11 cellular contexts compared by ENCODE assay signal in the genomic region with DNA sequence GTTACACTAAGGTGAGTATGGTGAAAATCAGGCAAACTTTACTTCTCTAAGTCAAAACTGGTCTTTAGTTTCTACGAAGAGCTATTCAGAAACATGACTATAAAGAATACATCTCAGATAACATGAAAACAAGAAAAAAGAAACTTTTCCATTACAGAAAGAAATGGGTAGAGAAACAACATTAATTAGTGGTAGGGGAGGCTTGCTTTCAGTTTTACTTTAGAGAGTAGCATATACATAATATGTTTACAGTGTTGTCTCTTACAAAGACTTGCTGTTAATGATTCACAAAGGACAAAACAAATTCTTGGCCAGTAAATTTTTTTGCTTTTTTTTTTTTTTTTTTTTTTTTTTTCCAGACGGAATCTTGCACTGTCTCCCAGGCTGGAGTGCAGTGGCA. TPM values are rescaled to one million over a fixed set of nuclear protein-coding genes. Genes with fewer than 3 reads are reported as not detected.
A peak's percentile ranks its signal among the peaks of the same experiment; 100 is the strongest.
DNase-seq lines count a peak whose midpoint lies in the region; ATAC-seq and TF ChIP-seq lines count a peak whose summit lies in the region.
"Had no signal": no experiment of that assay in that cellular context is flagged by ENCODE, and none has a peak within 500 bp of the region (broad histone marks: within the 10 kb centered on the region; RNA-seq: fewer than 3 reads in every experiment).

No MANE protein-coding gene starts in this region.

- H3K27me3 ChIP-seq in esophagus squamous epithelium: no peaks in the 10 kb centered on the region
- H3K27me3 ChIP-seq: vagina had no signal

- H3K9me3 ChIP-seq in SK-N-MC (ENCODE audit: low read depth, low read length): no peaks in the 10 kb centered on the region
- H3K9me3 ChIP-seq in esophagus squamous epithelium: no peaks in the 10 kb centered on the region
- H3K9me3 ChIP-seq: vagina had no signal

- no peaks in the 10 kb centered on the region for H3K27me3 Mint-ChIP-seq in activated naive CD4-positive, alpha-beta T cell treated with anti-CD3 and anti-CD28 coated beads, Interleukin-2, amount 10 ng/mL, durations not matched to agents 7 days and 5 days
- peaks cover 1% of the 10 kb centered on the region for H3K27me3 Mint-ChIP-seq in endothelial cell (ENCODE audit: unreplicated experiment)
- no peaks in the 10 kb centered on the region for H3K27me3 Mint-ChIP-seq in stimulated activated naive CD8-positive, alpha-beta T cell treated with anti-CD3 and anti-CD28 coated beads, Interleukin-15, amount 100 ng/mL, for 72 hours

- CTCF ChIA-PET in activated naive CD4-positive, alpha-beta T cell treated with anti-CD3 and anti-CD28 coated beads, Interleukin-2, amount 10 ng/mL, durations not matched to agents 7 days and 5 days (lab: Charles Lee): interaction anchor here (0.6 to 1.5 kb wide), 2 partner anchors 33 to 35 kb away, joined by 3 to 9 read pairs; a partner anchor contains a TSS

- intact Hi-C loops in esophagus squamous epithelium (cut with DNase I): no loop called here

- WGBS in esophagus squamous epithelium, 2 donors: 63 to 67% methylated on average over 2 of the region's 2 CpGs

- peak; percentile 60 for ATAC-seq in stimulated activated naive CD8-positive, alpha-beta T cell treated with anti-CD3 and anti-CD28 coated beads, Interleukin-15, amount 100 ng/mL, for 72 hours
- ATAC-seq in GM18868 (IDR thresholded peaks at IDR 0.05; ENCODE audit: unreplicated experiment): no peak

- no peak overlapping the region for H3K9ac ChIP-seq in SK-N-MC (ENCODE audit: insufficient read length)

- no peak overlapping the region for H3K4me3 Mint-ChIP-seq in activated naive CD4-positive, alpha-beta T cell treated with anti-CD3 and anti-CD28 coated beads, Interleukin-2, amount 10 ng/mL, durations not matched to agents 7 days and 5 days
- H3K4me3 Mint-ChIP-seq in endothelial cell (ENCODE audit: unreplicated experiment): peak overlapping the region; percentile 14
- peak overlapping the region; percentile 25 to 48 for H3K4me3 Mint-ChIP-seq in stimulated activated naive CD8-positive, alpha-beta T cell treated with anti-CD3 and anti-CD28 coated beads, Interleukin-15, amount 100 ng/mL, for 72 hours

- H3K4me1 Mint-ChIP-seq in activated naive CD4-positive, alpha-beta T cell treated with anti-CD3 and anti-CD28 coated beads, Interleukin-2, amount 10 ng/mL, durations not matched to agents 7 days and 5 days: peaks cover 8% of the 10 kb centered on the region
- H3K4me1 Mint-ChIP-seq in endothelial cell (ENCODE audit: unreplicated experiment): no peaks in the 10 kb centered on the region
- H3K4me1 Mint-ChIP-seq in stimulated activated naive CD8-positive, alpha-beta T cell treated with anti-CD3 and anti-CD28 coated beads, Interleukin-15, amount 100 ng/mL, for 72 hours: peaks cover 25% of the 10 kb centered on the region

- H3K4me3 ChIP-seq in SK-N-MC: no peak overlapping the region
- no peak overlapping the region for H3K4me3 ChIP-seq in esophagus squamous epithelium
- H3K4me3 ChIP-seq: vagina had no signal

- H3K36me3 Mint-ChIP-seq in activated naive CD4-positive, alpha-beta T cell treated with anti-CD3 and anti-CD28 coated beads, Interleukin-2, amount 10 ng/mL, durations not matched to agents 7 days and 5 days: peaks cover 52% of the 10 kb centered on the region
- H3K36me3 Mint-ChIP-seq in endothelial cell (ENCODE audit: low read depth, unreplicated experiment): peaks cover 37% of the 10 kb centered on the region

- no peak for DNase-seq in activated naive CD4-positive, alpha-beta T cell treated with anti-CD3 and anti-CD28 coated beads, Interleukin-2, amount 10 ng/mL, durations not matched to agents 7 days and 5 days
- no peak for DNase-seq in activated naive CD4-positive, alpha-beta T cell treated with anti-CD3 and anti-CD28 coated beads, Interleukin-2, amount 50 U/mL, for 16 hours
- DNase-seq in SK-N-MC (ENCODE audit: low read depth, low spot score): no peak
- no peak for DNase-seq in endothelial cell (ENCODE audit: low spot score)
- DNase-seq in stimulated activated naive CD8-positive, alpha-beta T cell treated with anti-CD3 and anti-CD28 coated beads, Interleukin-15, amount 100 ng/mL, for 72 hours: no peak
- DNase-seq in D341Med (ENCODE audit: low spot score): no peak
- DNase-seq in esophagus squamous epithelium (lab: John Stamatoyannopoulos, UW): no peak
- DNase-seq: activated CD4-positive, alpha-beta T cell treated with anti-CD3 and anti-CD28 coated beads, Interleukin-2, amount 50 U/mL, for 1 hour; dermis blood vessel endothelial cell had no signal

- H3K36me3 ChIP-seq in SK-N-MC (ENCODE audit: insufficient read depth, low read length) (peaks cover 81% of the 10 kb centered on the region), esophagus squamous epithelium (peaks cover 7 to 99% (median 27%) of the 10 kb centered on the region in 3 donors)

- no peaks in the 10 kb centered on the region for H3K9me3 Mint-ChIP-seq in activated naive CD4-positive, alpha-beta T cell treated with anti-CD3 and anti-CD28 coated beads, Interleukin-2, amount 10 ng/mL, durations not matched to agents 7 days and 5 days
- no peaks in the 10 kb centered on the region for H3K9me3 Mint-ChIP-seq in endothelial cell (ENCODE audit: unreplicated experiment)
- H3K9me3 Mint-ChIP-seq in stimulated activated naive CD8-positive, alpha-beta T cell treated with anti-CD3 and anti-CD28 coated beads, Interleukin-15, amount 100 ng/mL, for 72 hours: no peaks in the 10 kb centered on the region

- H3K27ac Mint-ChIP-seq in activated naive CD4-positive, alpha-beta T cell treated with anti-CD3 and anti-CD28 coated beads, Interleukin-2, amount 10 ng/mL, durations not matched to agents 7 days and 5 days: peak overlapping the region; percentile 90
- no peak overlapping the region for H3K27ac Mint-ChIP-seq in endothelial cell (ENCODE audit: unreplicated experiment)
- peak overlapping the region; percentile 88 to 92 for H3K27ac Mint-ChIP-seq in stimulated activated naive CD8-positive, alpha-beta T cell treated with anti-CD3 and anti-CD28 coated beads, Interleukin-15, amount 100 ng/mL, for 72 hours

- TF ChIP-seq POLR2A in esophagus squamous epithelium (IDR thresholded peaks at IDR 0.05): no peak

- no peak for TF ChIP-seq CTCF in endothelial cell (IDR thresholded peaks at IDR 0.05; ENCODE audit: unreplicated experiment)
- TF ChIP-seq CTCF in esophagus squamous epithelium (IDR thresholded peaks at IDR 0.05): no peak

- peaks cover 0 to 14% (median 9%) of the 10 kb centered on the region in 3 donors for H3K4me1 ChIP-seq in esophagus squamous epithelium
- H3K4me1 ChIP-seq: vagina had no signal

- H3K27ac ChIP-seq in SK-N-MC (peak overlapping the region; percentile 62), esophagus squamous epithelium (peak overlapping the region in 2 of 4 donors; percentile 5 to 13)
- H3K27ac ChIP-seq: vagina had no signal

RNA-seq across cellular contexts. Expression of a gene that starts 34.2 kb away (rescaled TPM):
- 23.8 TPM for total RNA-seq in endothelial cell (ENCODE audit: unreplicated experiment)
- total RNA-seq in esophagus squamous epithelium: 10 to 100 TPM; 13.3 to 27.4 (median 20.4) TPM

RNA-seq across cellular contexts. Expression of a gene that starts 41.5 kb away (rescaled TPM):
- total RNA-seq in endothelial cell (ENCODE audit: unreplicated experiment): 6.3 TPM
- total RNA-seq in esophagus squamous epithelium: 1 to 10 TPM; 2.5 to 6.7 (median 3.3) TPM
